In genomic region chr12:47963340-47964040, GRCh38 we compare ENCODE assay signal across 8 cellular contexts. TPM values are rescaled to one million over a fixed set of nuclear protein-coding genes. Genes with fewer than 3 reads are reported as not detected.
DNase-seq lines count a peak whose midpoint lies in the region; ATAC-seq and TF ChIP-seq lines count a peak whose summit lies in the region.

TSS of gene TMEM106C (plus strand) at chr12:47963596. CDS start at chr12:47964237, 641 bp downstream.

- peak within 1 kb of the TSS; percentile 31 to 97 (median 92) for H3K27ac Mint-ChIP-seq in naive thymus-derived CD8-positive, alpha-beta T cell

- H3K27me3 Mint-ChIP-seq in naive thymus-derived CD8-positive, alpha-beta T cell = peaks cover 3 to 17% (median 8%) of the 10 kb centered on the region in 5 donors

- no peaks in the 10 kb centered on the region for H3K36me3 ChIP-seq in GM23248 (ENCODE audit: low read depth)

- no peaks in the 10 kb centered on the region for H3K27me3 ChIP-seq in GM23248 (replicated peaks; ENCODE audit: insufficient read depth)

- POLR2A ChIA-PET in naive thymus-derived CD8-positive, alpha-beta T cell (lab: Charles Lee) = interaction anchor here (0.6 to 1.3 kb wide), 5 partner anchors 80 to 236 kb away, joined by 3 to 4 read pairs (median 3); partner anchors contain the start of gene SENP1

- H3K4me3 ChIP-seq in GM23248 (peak within 1 kb of the TSS; percentile 98), fibroblast of mammary gland (ENCODE audit: control insufficient read depth, low read depth, low read length) (peak within 1 kb of the TSS; percentile 88)

- H3K4me1 Mint-ChIP-seq in naive thymus-derived CD8-positive, alpha-beta T cell = peaks cover 15 to 39% (median 26%) of the 10 kb centered on the region in 4 donors

- DNase-seq in EL (peak; percentile 89), GM23248 (peak; percentile 93), Kasumi-1 (lab: John Stamatoyannopoulos, UW) (peak; percentile 88 to 91), RKO (ENCODE audit: low spot score) (peak; percentile 92), fibroblast of mammary gland (ENCODE audit: low read depth) (peak; percentile 85)
- DNase-seq in activated T-helper 1 cell treated with anti-CD3 and anti-CD28 coated beads, Interleukin-2, amount 50 U/mL, for 16 hours (ENCODE audit: low read depth in 1 of 2, low spot score in 1 of 2) = peak; percentile 79 to 89
- peak; percentile 85 to 97 (median 91) for DNase-seq in naive thymus-derived CD8-positive, alpha-beta T cell
- DNase-seq in stimulated activated naive CD4-positive, alpha-beta T cell (lab: John Stamatoyannopoulos, UW) = peak; percentile 84 to 93 (median 88)

- 0 out of 2 replicates have a peak, but pooled peaks cover 4% of the 10 kb centered on the region for H3K4me1 ChIP-seq in GM23248 (ENCODE audit: insufficient read depth)

- H3K4me2 ChIP-seq in GM23248 (ENCODE audit: unreplicated experiment) = peak within 1 kb of the TSS; percentile 98

- H3K4me3 Mint-ChIP-seq in naive thymus-derived CD8-positive, alpha-beta T cell = peak within 1 kb of the TSS; percentile 93 to 100 (median 97)

- TF ChIP-seq CTCF in fibroblast of mammary gland (conservative IDR thresholded peaks at IDR 0.05; ENCODE audit: control insufficient read depth, insufficient read depth, low read depth, low read length) = peak; percentile 78

- peaks cover 5 to 30% (median 6%) of the 10 kb centered on the region in 3 donors for H3K36me3 Mint-ChIP-seq in naive thymus-derived CD8-positive, alpha-beta T cell

- H3K9me3 Mint-ChIP-seq in naive thymus-derived CD8-positive, alpha-beta T cell = peaks cover 0 to 1% (median 0%) of the 10 kb centered on the region in 9 donors

- H3K9ac ChIP-seq in GM23248 = peak within 1 kb of the TSS; percentile 64

- no peaks in the 10 kb centered on the region for H3K9me3 ChIP-seq in GM23248 (ENCODE audit: low read depth)

- no peak within 1 kb of the TSS for H3K27ac ChIP-seq in GM23248

- H3F3A ChIP-seq in GM23248 (ENCODE audit: insufficient read depth) = 0 out of 2 replicates have a peak, but pooled peaks cover 3% of the 10 kb centered on the region

- H3K79me2 ChIP-seq in GM23248 (ENCODE audit: insufficient read depth) = no peaks in the 10 kb centered on the region

- in situ Hi-C loops in GM23248 (cut with MboI) = no loop called here

- H2AFZ ChIP-seq in GM23248 = peak within 1 kb of the TSS; percentile 100

- 0 to 2% methylated on average over 47 to 56 of the region's 59 CpGs for WGBS in GM23248 (ENCODE audit: low coverage in 1 of 2, low lambda C conversion rate in 2 of 2, missing lambda C conversion rate in 2 of 2), 2 experiments

- H3K9me2 ChIP-seq in GM23248 (ENCODE audit: insufficient read depth) = no peaks in the 10 kb centered on the region

- ATAC-seq in naive thymus-derived CD8-positive, alpha-beta T cell = peak; percentile 93 to 96

- no peaks in the 10 kb centered on the region for H4K20me1 ChIP-seq in GM23248 (ENCODE audit: insufficient read depth)

RNA-seq across cellular contexts. Expression of gene TMEM106C, which starts in this region (rescaled TPM):
- 57.5 and 79.8 TPM in 2 replicates for total RNA-seq in GM23248 (2014; rRNA removed; shearing (Covaris generic))
- polyA plus RNA-seq in GM23248 (2016; fragmentation: Nextera tagmentation; extraction: Ambion mirVana) = 69.4 and 70.4 TPM in 2 replicates
- total RNA-seq in naive thymus-derived CD8-positive, alpha-beta T cell = 10 to 100 TPM; 31.4 to 35.9 TPM
- 10 to 100 TPM; 37.0 to 52.8 (median 51.4) TPM for polyA plus RNA-seq in naive thymus-derived CD8-positive, alpha-beta T cell
